1 cellular context compared by ENCODE assay signal in genomic region chr19:50384685-50385535, GRCh38.
TF ChIP-seq lines count a peak whose summit lies in the region.

No MANE protein-coding gene starts in this region.

TF ChIP-seq in K562, 482 proteins besides CTCF, POLR2A, EP300 and RAD21 (continues in another document):
- TF ChIP-seq PKNOX1 (IDR thresholded peaks at IDR 0.05), result no peak; the same call in 1 of the 2 replicates
- no peak for TF ChIP-seq PHTF2 (CRISPR knock-in tag; IDR thresholded peaks at IDR 0.05)
- no peak for TF ChIP-seq ARHGAP35 (IDR thresholded peaks at IDR 0.05; ENCODE audit: partially characterized antibody)
- no peak for TF ChIP-seq SMARCA4 (IDR thresholded peaks at IDR 0.05)
- no peak for TF ChIP-seq CHD4 (IDR thresholded peaks at IDR 0.05; ENCODE audit: insufficient read depth, insufficient replicate concordance, low read depth, low read length, poor library complexity, severe bottlenecking)
- TF ChIP-seq HCFC1 (IDR thresholded peaks at IDR 0.05; ENCODE audit: low read depth, low read length), result no peak
- TF ChIP-seq ZNF217 (CRISPR knock-in tag; IDR thresholded peaks at IDR 0.05), result no peak
- no peak for TF ChIP-seq ZNF696 (CRISPR knock-in tag; conservative IDR thresholded peaks at IDR 0.05)
- TF ChIP-seq ZNF12 (CRISPR knock-in tag; IDR thresholded peaks at IDR 0.05), result 0 out of 2 replicates have a peak, but pooled peaks have one; percentile 56
- no peak for TF ChIP-seq EHMT2 (IDR thresholded peaks at IDR 0.05)
- no peak for TF ChIP-seq RREB1 (CRISPR knock-in tag; IDR thresholded peaks at IDR 0.05)
- no peak for TF ChIP-seq CEBPG (CRISPR knock-in tag; IDR thresholded peaks at IDR 0.05)
- no peak for TF ChIP-seq CEBPG (tag; conservative IDR thresholded peaks at IDR 0.05 in 1 of 2, IDR thresholded peaks at IDR 0.05 in 1 of 2)
- no peak for TF ChIP-seq SRSF3 (IDR thresholded peaks at IDR 0.05; ENCODE audit: insufficient read depth, low read length)
- TF ChIP-seq JUNB (CRISPR knock-in tag; conservative IDR thresholded peaks at IDR 0.05), result no peak
- no peak for TF ChIP-seq RFX1 (IDR thresholded peaks at IDR 0.05)
- no peak for TF ChIP-seq ARNT (IDR thresholded peaks at IDR 0.05)
- no peak for TF ChIP-seq MCM2 (IDR thresholded peaks at IDR 0.05; ENCODE audit: low read depth)
- TF ChIP-seq KDM4B (IDR thresholded peaks at IDR 0.05; ENCODE audit: borderline replicate concordance in 2 of 2, low read depth in 1 of 2), result no peak
- TF ChIP-seq SAP30 (IDR thresholded peaks at IDR 0.05; ENCODE audit: borderline replicate concordance, insufficient read depth, low read depth, low read length, poor library complexity, severe bottlenecking), result peak; percentile 55
- TF ChIP-seq PRDM10 (IDR thresholded peaks at IDR 0.05; ENCODE audit: partially characterized antibody), result peak; percentile 14
- TF ChIP-seq TCF3 (CRISPR knock-in tag; IDR thresholded peaks at IDR 0.05), result 0 out of 2 replicates have a peak, but pooled peaks have one; percentile 4
- 0 out of 2 replicates have a peak, but pooled peaks have one; percentile 16 for TF ChIP-seq TOE1 (IDR thresholded peaks at IDR 0.05; ENCODE audit: borderline replicate concordance)
- no peak for TF ChIP-seq TOE1 (CRISPR knock-in tag; IDR thresholded peaks at IDR 0.05; ENCODE audit: borderline replicate concordance, low read depth)
- TF ChIP-seq ELF2 (CRISPR knock-in tag; IDR thresholded peaks at IDR 0.05), result no peak
- no peak for TF ChIP-seq ZNF347 (CRISPR knock-in tag; IDR thresholded peaks at IDR 0.05; ENCODE audit: low read depth)
- no peak for TF ChIP-seq HES1 (IDR thresholded peaks at IDR 0.05; ENCODE audit: low read depth)
- no peak for TF ChIP-seq ZNF165 (CRISPR knock-in tag; IDR thresholded peaks at IDR 0.05; ENCODE audit: borderline replicate concordance)
- TF ChIP-seq POLR2AphosphoS5 (IDR thresholded peaks at IDR 0.05; ENCODE audit: control insufficient read depth, insufficient read depth, low read depth, low read length), result 0 out of 2 replicates have a peak, but pooled peaks have one; percentile 16
- no peak for TF ChIP-seq RBM25 (IDR thresholded peaks at IDR 0.05; ENCODE audit: low read depth, low read length, severe bottlenecking)
- no peak for TF ChIP-seq MYNN (IDR thresholded peaks at IDR 0.05)
- TF ChIP-seq MYNN (CRISPR knock-in tag; IDR thresholded peaks at IDR 0.05), result no peak
- TF ChIP-seq EGR1 (conservative IDR thresholded peaks at IDR 0.05), result peak; percentile 67
- no peak for TF ChIP-seq ETV1 (tag; conservative IDR thresholded peaks at IDR 0.05; ENCODE audit: low read depth)
- no peak for TF ChIP-seq DEAF1 (CRISPR knock-in tag; IDR thresholded peaks at IDR 0.05)
- TF ChIP-seq MNT (conservative IDR thresholded peaks at IDR 0.05), result peak in 1 of 2 experiments; percentile 23; a peak in 3 of 4 replicates
- TF ChIP-seq SIN3A (IDR thresholded peaks at IDR 0.05; ENCODE audit: borderline replicate concordance in 2 of 2, control insufficient read depth in 1 of 2, low read depth in 2 of 2, low read length in 2 of 2), result 0 out of 4 replicates have a peak, but pooled peaks have one; percentile 32 to 41
- no peak for TF ChIP-seq IRF1 (CRISPR knock-in tag; IDR thresholded peaks at IDR 0.05; ENCODE audit: borderline replicate concordance)
- TF ChIP-seq SP1 (CRISPR knock-in tag; IDR thresholded peaks at IDR 0.05), result no peak
- no peak for TF ChIP-seq ESRRB (CRISPR knock-in tag; IDR thresholded peaks at IDR 0.05; ENCODE audit: borderline replicate concordance)
- no peak for TF ChIP-seq NELFE (IDR thresholded peaks at IDR 0.05; ENCODE audit: insufficient read depth, insufficient read length)
- no peak for TF ChIP-seq HNRNPL (IDR thresholded peaks at IDR 0.05; ENCODE audit: low read depth, low read length)
- no peak for TF ChIP-seq AFF4 (CRISPR knock-in tag; IDR thresholded peaks at IDR 0.05)
- TF ChIP-seq POLR2AphosphoS2 (IDR thresholded peaks at IDR 0.05; ENCODE audit: low read length), result no peak
- TF ChIP-seq HNRNPH1 (optimal IDR thresholded peaks at IDR 0.05; ENCODE audit: low read depth, low read length), result no peak
- peak; percentile 18 for TF ChIP-seq HNRNPLL (IDR thresholded peaks at IDR 0.05; ENCODE audit: low read depth, low read length, poor library complexity, severe bottlenecking)
- no peak for TF ChIP-seq ARID2 (IDR thresholded peaks at IDR 0.05)
- no peak for TF ChIP-seq DMBX1 (CRISPR knock-in tag; IDR thresholded peaks at IDR 0.05; ENCODE audit: borderline replicate concordance)
- 0 out of 2 replicates have a peak, but pooled peaks have one; percentile 27 for TF ChIP-seq HLTF (IDR thresholded peaks at IDR 0.05)
